8 cellular contexts compared by ENCODE assay signal in the genomic region with DNA sequence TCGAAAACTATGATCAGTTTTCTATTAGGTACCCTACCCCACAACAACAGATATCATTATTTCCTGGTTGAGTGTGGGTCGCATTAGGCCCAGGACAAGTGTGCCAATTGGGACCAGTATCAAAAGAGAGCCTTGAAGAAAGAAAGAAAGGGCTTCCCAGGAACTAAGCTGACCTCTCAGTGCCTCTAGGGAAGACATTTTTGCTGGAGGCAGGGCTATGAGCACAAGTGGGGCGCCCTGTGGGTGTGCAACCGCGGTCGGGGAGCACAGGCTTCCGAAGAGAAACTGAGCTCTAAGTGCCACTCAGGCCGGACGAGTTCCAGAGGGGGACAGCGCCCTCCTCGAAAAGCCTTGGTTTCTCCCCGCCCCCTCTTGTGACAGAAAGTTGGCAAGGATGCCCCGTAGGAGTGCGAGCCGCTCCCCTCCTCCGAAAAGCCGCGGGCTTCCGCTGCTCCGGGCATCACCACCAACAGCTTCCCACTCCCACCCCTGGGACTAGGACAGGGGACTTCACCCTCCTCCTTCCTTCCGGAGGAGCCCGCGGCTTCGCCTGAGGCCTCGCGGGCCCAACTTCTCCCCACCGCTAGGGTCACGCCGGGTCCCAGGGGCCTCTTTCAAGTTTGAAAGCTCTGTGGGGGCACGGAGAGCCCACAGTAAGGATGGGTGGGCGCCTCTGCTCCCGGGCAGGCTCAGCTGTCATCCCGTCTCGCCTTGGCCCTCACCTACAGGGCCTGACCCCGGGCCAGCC. TPM values are rescaled to one million over a fixed set of nuclear protein-coding genes. Genes with fewer than 3 reads are reported as not detected.
DNase-seq lines count a peak whose midpoint lies in the region; ATAC-seq and TF ChIP-seq lines count a peak whose summit lies in the region.

No MANE protein-coding gene starts in this region.

- no peaks in the 10 kb centered on the region for H3K27me3 Mint-ChIP-seq in Calu3 (ENCODE audit: unreplicated experiment)
- peaks cover 56% of the 10 kb centered on the region for H3K27me3 Mint-ChIP-seq in progenitor cell of endocrine pancreas

- ATAC-seq in HG03196 (IDR thresholded peaks at IDR 0.05; ENCODE audit: unreplicated experiment) (no peak), GM19455 (IDR thresholded peaks at IDR 0.05; ENCODE audit: unreplicated experiment) (no peak), GM21786 (IDR thresholded peaks at IDR 0.05; ENCODE audit: unreplicated experiment) (no peak)

- CTCF ChIA-PET in Calu3 (lab: Charles Lee) = no interaction called here

- no TSS peak for BruUV-seq in Calu3 (replicated peaks; lab: Mats Ljungman, UMichigan)

- no peak for TF ChIP-seq CTCF in Calu3 (IDR thresholded peaks at IDR 0.05; ENCODE audit: unreplicated experiment)
- TF ChIP-seq CTCF in progenitor cell of endocrine pancreas (IDR thresholded peaks at IDR 0.05; ENCODE audit: unreplicated experiment) = peak; percentile 16

- DNase-seq in Calu3 = peak; percentile 28
- peak; percentile 86 for DNase-seq in RPMI7951 (ENCODE audit: low read depth)
- peak; percentile 47 for DNase-seq in globus pallidus (ENCODE audit: low spot score)
- no peak for DNase-seq in progenitor cell of endocrine pancreas (ENCODE audit: low spot score, unreplicated experiment)
- DNase-seq in DMS153 (lab: John Stamatoyannopoulos, UW) = no peak

- H3K27ac Mint-ChIP-seq in Calu3 (ENCODE audit: unreplicated experiment) = no peak overlapping the region
- H3K27ac Mint-ChIP-seq in progenitor cell of endocrine pancreas = no peak overlapping the region

- no peak overlapping the region for H3K4me3 Mint-ChIP-seq in Calu3 (ENCODE audit: low read depth, unreplicated experiment)
- H3K4me3 Mint-ChIP-seq in progenitor cell of endocrine pancreas (ENCODE audit: low read depth) = peak overlapping the region; percentile 50

- H3K4me1 Mint-ChIP-seq in Calu3 (ENCODE audit: low read depth, unreplicated experiment) = no peaks in the 10 kb centered on the region
- peaks cover 11% of the 10 kb centered on the region for H3K4me1 Mint-ChIP-seq in progenitor cell of endocrine pancreas (ENCODE audit: low read depth)

- intact Hi-C loops in Calu3 (cut with micrococcal nuclease; ENCODE audit: unreplicated experiment) = no loop called here

- no peaks in the 10 kb centered on the region for H3K9me3 Mint-ChIP-seq in Calu3 (ENCODE audit: low read depth, unreplicated experiment)
- H3K9me3 Mint-ChIP-seq in progenitor cell of endocrine pancreas (ENCODE audit: low read depth) = no peaks in the 10 kb centered on the region

- H3K36me3 Mint-ChIP-seq in Calu3 (ENCODE audit: insufficient read depth, unreplicated experiment) (no peaks in the 10 kb centered on the region), progenitor cell of endocrine pancreas (ENCODE audit: insufficient read depth) (no peaks in the 10 kb centered on the region)

RNA-seq across cellular contexts. Expression of a gene that starts 2.0 kb away (rescaled TPM):
- total RNA-seq in Calu3 (2022) (16.8 and 20.9 TPM in 2 replicates), progenitor cell of endocrine pancreas (6.3 and 10.6 TPM in 2 replicates)
- total RNA-seq in RPMI7951 (2014; rRNA removed; shearing (Covaris generic)) = 20.9 and 29.2 TPM in 2 replicates

RNA-seq across cellular contexts. Expression of a gene that starts 4.0 kb away (rescaled TPM):
- total RNA-seq in Calu3 (2022) (25.1 and 29.1 TPM in 2 replicates), progenitor cell of endocrine pancreas (34.8 and 35.4 TPM in 2 replicates)
- 16.4 and 17.1 TPM in 2 replicates for total RNA-seq in RPMI7951 (2014; rRNA removed; shearing (Covaris generic))

Comparison
In these comparisons a context has a peak if more than half of its experiments do, and no peak if none do; other contexts are left out.
1. DNase-seq: peak in Calu3 (single experiment), RPMI7951 (single experiment) and globus pallidus (single experiment); none in progenitor cell of endocrine pancreas (single experiment) and DMS153 (single experiment).